6 cellular contexts compared by ENCODE assay signal in genomic region chr17:45146616-45147101, GRCh38. TPM values are rescaled to one million over a fixed set of nuclear protein-coding genes. Genes with fewer than 3 reads are reported as not detected.
DNase-seq lines count a peak whose midpoint lies in the region; ATAC-seq, FAIRE-seq and TF ChIP-seq lines count a peak whose summit lies in the region.

No MANE protein-coding gene starts in this region.

- no peaks in the 10 kb centered on the region for H3K27me3 ChIP-seq in small intestine (ENCODE audit: control insufficient read depth in 2 of 2, insufficient read depth in 2 of 2, low read length in 2 of 2)

- no peaks in the 10 kb centered on the region for H3K27me3 Mint-ChIP-seq in activated T-cell treated with anti-CD3 and anti-CD28 coated beads, Interleukin-2, amount 50 U/mL, for 4 hours (ENCODE audit: low read depth)

- H3K4me1 Mint-ChIP-seq in activated T-cell treated with anti-CD3 and anti-CD28 coated beads, Interleukin-2, amount 50 U/mL, for 4 hours (ENCODE audit: low read depth) = peaks cover 36% of the 10 kb centered on the region

- TF ChIP-seq CTCF in epithelial cell of proximal tubule (conservative IDR thresholded peaks at IDR 0.05; ENCODE audit: low read depth, low read length) = no peak

- H3K4me1 ChIP-seq in small intestine (ENCODE audit: control insufficient read depth in 2 of 2, insufficient read depth in 1 of 2, low read depth in 1 of 2, low read length in 1 of 2) = peaks cover 3 to 8% of the 10 kb centered on the region in 2 donors

- WGBS in small intestine, 3 donors = 30 to 51% (median 31%) methylated on average over 9 of the region's 9 CpGs

- ATAC-seq in activated T-cell treated with anti-CD3 and anti-CD28 coated beads, Interleukin-2, amount 50 U/mL, for 4 hours = no peak
- ATAC-seq in HG03342 (IDR thresholded peaks at IDR 0.05; ENCODE audit: unreplicated experiment) (no peak), HG02642 (IDR thresholded peaks at IDR 0.05; ENCODE audit: poor library complexity, unreplicated experiment) (no peak)

- H3K36me3 Mint-ChIP-seq in activated T-cell treated with anti-CD3 and anti-CD28 coated beads, Interleukin-2, amount 50 U/mL, for 4 hours (ENCODE audit: insufficient read depth) = no peaks in the 10 kb centered on the region

- H3K9me3 Mint-ChIP-seq in activated T-cell treated with anti-CD3 and anti-CD28 coated beads, Interleukin-2, amount 50 U/mL, for 4 hours = no peaks in the 10 kb centered on the region

- no peak for FAIRE-seq in small intestine (lab: Jason Lieb, UNC)

- no peaks in the 10 kb centered on the region for H3K9me3 ChIP-seq in small intestine (ENCODE audit: control insufficient read depth, low read depth)

- H3K27ac ChIP-seq in small intestine (ENCODE audit: low read depth in 1 of 2, low read length in 1 of 2) = peak overlapping the region; percentile 79 to 94

- H3K4me3 ChIP-seq in epithelial cell of proximal tubule (ENCODE audit: low read depth, low read length) (peak overlapping the region; percentile 72), small intestine (ENCODE audit: low read depth in 1 of 2, low read length in 2 of 2) (peak overlapping the region in 1 of 2 donors; percentile 56)

- H3K4me3 Mint-ChIP-seq in activated T-cell treated with anti-CD3 and anti-CD28 coated beads, Interleukin-2, amount 50 U/mL, for 4 hours = peak overlapping the region; percentile 98

- DNase-seq in activated T-cell treated with anti-CD3 and anti-CD28 coated beads, Interleukin-2, amount 50 U/mL, for 4 hours = no peak
- no peak for DNase-seq in activated T-cell treated with anti-CD3 and anti-CD28 coated beads, Interleukin-2, amount 50 U/mL, for 1 hour
- DNase-seq in epithelial cell of proximal tubule (ENCODE audit: low read depth) = no peak
- peak; percentile 97 for DNase-seq in small intestine

- H3K36me3 ChIP-seq in small intestine (ENCODE audit: control insufficient read depth in 2 of 2, insufficient read depth in 2 of 2, low read length in 2 of 2) = no peaks in the 10 kb centered on the region

RNA-seq across cellular contexts. Expression of gene HEXIM1, which starts 1.6 kb away (rescaled TPM):
- 10 to 100 TPM; 49.6 to 60.8 (median 51.3) TPM for total RNA-seq in activated T-cell treated with anti-CD3 and anti-CD28 coated beads, Interleukin-2, amount 50 U/mL, for 4 hours
- total RNA-seq in epithelial cell of proximal tubule = 11.0 and 20.3 TPM in 2 replicates
- polyA plus RNA-seq in small intestine = 10 to 100 TPM; 17.5 to 51.7 (median 46.5) TPM

RNA-seq across cellular contexts. Expression of gene ACBD4, which starts 11.2 kb away (rescaled TPM):
- 1 to 10 TPM; 4.5 to 5.7 (median 4.7) TPM for total RNA-seq in activated T-cell treated with anti-CD3 and anti-CD28 coated beads, Interleukin-2, amount 50 U/mL, for 4 hours
- 4.5 and 11.3 TPM in 2 replicates for total RNA-seq in epithelial cell of proximal tubule
- 100 to 1,000 TPM in 2 of 3 donors, 10 to 100 TPM in 1; 21.1 to 184 (median 165) TPM for polyA plus RNA-seq in small intestine

RNA-seq across cellular contexts. Expression of gene PLCD3, which starts 14.3 kb away (rescaled TPM):
- 1 to 10 TPM; 3.5 to 5.5 (median 3.5) TPM for total RNA-seq in activated T-cell treated with anti-CD3 and anti-CD28 coated beads, Interleukin-2, amount 50 U/mL, for 4 hours
- 46.0 and 107 TPM in 2 replicates for total RNA-seq in epithelial cell of proximal tubule
- polyA plus RNA-seq in small intestine = 10 to 100 TPM in 2 of 3 donors, 1 to 10 TPM in 1; 7.8 to 11.9 (median 10.5) TPM

RNA-seq across cellular contexts. Expression of gene HEXIM2, which starts 15.0 kb away (rescaled TPM):
- 1 to 10 TPM; 5.3 to 7.6 (median 6.2) TPM for total RNA-seq in activated T-cell treated with anti-CD3 and anti-CD28 coated beads, Interleukin-2, amount 50 U/mL, for 4 hours
- 3.0 and 6.1 TPM in 2 replicates for total RNA-seq in epithelial cell of proximal tubule
- polyA plus RNA-seq in small intestine = 10 to 100 TPM; 11.2 to 13.3 (median 13.0) TPM
